Comparison of ENCODE assay signal across 8 cellular contexts in the genomic region with DNA sequence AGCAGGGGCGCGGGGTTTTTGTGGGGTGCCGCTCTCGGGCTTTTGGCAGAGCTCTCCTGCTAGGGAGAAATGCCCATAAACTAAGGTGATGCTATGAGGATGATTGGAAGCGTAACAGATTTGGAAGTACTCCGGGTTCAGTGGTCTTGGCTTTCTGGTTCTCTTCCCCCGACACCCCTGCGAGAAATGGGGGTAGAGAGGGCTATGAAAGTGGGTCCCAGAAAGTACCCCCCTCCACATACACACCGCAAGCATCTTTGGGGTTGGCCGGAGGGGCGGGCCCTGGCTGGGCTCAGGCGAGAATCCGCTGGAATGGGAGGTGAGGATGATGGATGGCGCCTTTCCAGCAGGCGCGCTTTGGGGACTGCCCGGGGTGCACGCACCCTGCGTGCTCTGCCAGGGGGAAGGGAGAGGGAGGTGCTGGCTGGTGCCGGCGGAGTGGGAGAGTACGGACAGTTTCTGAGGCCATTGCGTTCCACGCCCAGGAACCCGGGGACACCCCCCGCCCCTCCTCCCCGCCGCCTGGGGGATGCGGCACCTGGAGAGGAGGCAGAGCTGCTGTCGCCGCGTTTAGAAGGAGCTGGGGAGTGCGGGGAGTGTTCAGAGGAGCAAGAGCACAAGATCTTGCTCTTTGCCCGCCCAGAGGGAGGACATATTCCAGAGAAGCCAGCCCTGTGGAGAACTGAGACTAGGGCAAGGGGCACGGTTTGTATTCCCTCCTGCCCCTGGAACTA. TPM values are rescaled to one million over a fixed set of nuclear protein-coding genes. Genes with fewer than 3 reads are reported as not detected.
DNase-seq lines count a peak whose midpoint lies in the region; ATAC-seq, FAIRE-seq and TF ChIP-seq lines count a peak whose summit lies in the region.

No MANE protein-coding gene starts in this region.

- H3K36me3 ChIP-seq in astrocyte (ENCODE audit: insufficient read depth, low read length) = no peaks in the 10 kb centered on the region
- no peaks in the 10 kb centered on the region for H3K36me3 ChIP-seq in keratinocyte (ENCODE audit: control insufficient read depth in 2 of 2, extremely low read depth in 1 of 2, insufficient read depth in 2 of 2, low read length in 2 of 2)

- H3K27ac ChIP-seq in astrocyte (ENCODE audit: low read depth, low read length) = no peak overlapping the region
- H3K27ac ChIP-seq in keratinocyte (ENCODE audit: control insufficient read depth, insufficient read depth, low read length) = no peak overlapping the region
- peak overlapping the region in 3 of 21 experiments; percentile 41 to 84 (median 80) for H3K27ac ChIP-seq in skin epidermis

- no peaks in the 10 kb centered on the region for H3K9me1 ChIP-seq in keratinocyte (ENCODE audit: control insufficient read depth, extremely low read depth, insufficient read depth, low read length)

- POLR2A ChIA-PET in AG04449 (lab: Yijun Ruan, JAX) = no interaction called here

- TF ChIP-seq CTCF in AG04449 (IDR thresholded peaks at IDR 0.05; ENCODE audit: insufficient read depth, low read length, missing control alignments) (no peak), astrocyte (IDR thresholded peaks at IDR 0.05; ENCODE audit: insufficient read depth, low read depth, low read length) (no peak), keratinocyte (optimal IDR thresholded peaks at IDR 0.05 in 1 of 3, IDR thresholded peaks at IDR 0.05 in 1 of 3, conservative IDR thresholded peaks at IDR 0.05 in 1 of 3; ENCODE audit: extremely low read depth in 1 of 3, insufficient read depth in 2 of 3, low read length in 3 of 3) (no peak)

- H3K4me2 ChIP-seq in astrocyte (ENCODE audit: low read length) = peak overlapping the region; percentile 88
- peak overlapping the region; percentile 73 for H3K4me2 ChIP-seq in keratinocyte (ENCODE audit: control insufficient read depth, extremely low read depth, insufficient read depth, low read depth, low read length)

- H3K79me2 ChIP-seq in astrocyte (ENCODE audit: insufficient read depth, low read length) (peaks cover 40% of the 10 kb centered on the region), keratinocyte (ENCODE audit: control insufficient read depth, insufficient read depth, low read length) (no peaks in the 10 kb centered on the region)

- H3K4me1 Mint-ChIP-seq in astrocyte (ENCODE audit: low read depth, unreplicated experiment) = peaks cover 16% of the 10 kb centered on the region

- CTCF ChIA-PET in AG04449 (lab: Yijun Ruan, JAX) = no interaction called here

- dilution Hi-C loops in keratinocyte (cut with MboI; ENCODE audit: extremely low pct_ligation_motif_present, low sequenced_read_pairs) = loop anchor here (25.0 kb wide), 1 partner anchor 630 kb away; no protein-coding TSS in a partner anchor

- ATAC-seq in HG03095 (IDR thresholded peaks at IDR 0.05; ENCODE audit: unreplicated experiment) (no peak), GM21367 (IDR thresholded peaks at IDR 0.05; ENCODE audit: unreplicated experiment) (no peak), GM18868 (IDR thresholded peaks at IDR 0.05; ENCODE audit: unreplicated experiment) (no peak)

- H3K9me3 ChIP-seq in astrocyte (ENCODE audit: insufficient read depth, low read depth, low read length) (no peaks in the 10 kb centered on the region), keratinocyte (ENCODE audit: control insufficient read depth, low read depth, low read length) (no peaks in the 10 kb centered on the region)

- no peaks in the 10 kb centered on the region for H3K27me3 ChIP-seq in astrocyte (ENCODE audit: insufficient read depth, low read length)
- H3K27me3 ChIP-seq in keratinocyte (ENCODE audit: control insufficient read depth, extremely low read depth, insufficient read depth, low read length) = peaks cover 10% of the 10 kb centered on the region

- H3K4me3 ChIP-seq in AG04449 (ENCODE audit: low read depth, low read length) (peak overlapping the region; percentile 66), astrocyte (ENCODE audit: insufficient read depth, low read depth, low read length) (peak overlapping the region; percentile 93), keratinocyte (ENCODE audit: control insufficient read depth in 2 of 3, extremely low read depth in 1 of 3, insufficient read depth in 2 of 3, low read depth in 1 of 3, low read length in 3 of 3) (peak overlapping the region; percentile 64 to 83 (median 74)), skin epidermis (peak overlapping the region; percentile 52 to 78 (median 65))

- no peak overlapping the region for H3K27ac Mint-ChIP-seq in astrocyte (ENCODE audit: unreplicated experiment)

- no peaks in the 10 kb centered on the region for H3K9me3 Mint-ChIP-seq in astrocyte (ENCODE audit: unreplicated experiment)

- H4K20me1 ChIP-seq in astrocyte (ENCODE audit: insufficient read depth, low read length) (peaks cover 40% of the 10 kb centered on the region), keratinocyte (ENCODE audit: control insufficient read depth, extremely low read depth, insufficient read depth, low read length) (no peaks in the 10 kb centered on the region)

- H3K4me1 ChIP-seq in astrocyte (ENCODE audit: insufficient read depth, low read length) (peaks cover 10% of the 10 kb centered on the region), keratinocyte (ENCODE audit: control insufficient read depth, extremely low read depth, insufficient read depth, low read length) (peaks cover 17% of the 10 kb centered on the region)

- no peaks in the 10 kb centered on the region for H3K36me3 Mint-ChIP-seq in astrocyte (ENCODE audit: low read depth, unreplicated experiment)

- FAIRE-seq in astrocyte (lab: Jason Lieb, UNC) (no peak), keratinocyte (lab: Jason Lieb, UNC) (no peak)

- H2AFZ ChIP-seq in astrocyte (ENCODE audit: low read depth, low read length) (peak overlapping the region; percentile 76), keratinocyte (ENCODE audit: control insufficient read depth, low read length) (peak overlapping the region; percentile 64)

- peak overlapping the region; percentile 94 for H3K4me3 Mint-ChIP-seq in astrocyte (ENCODE audit: unreplicated experiment)

- peak overlapping the region; percentile 93 for H3K9ac ChIP-seq in astrocyte (ENCODE audit: low read length)
- H3K9ac ChIP-seq in keratinocyte (ENCODE audit: control insufficient read depth, extremely low read depth, insufficient read depth, low read length) = peak overlapping the region; percentile 65

- no peaks in the 10 kb centered on the region for H3K27me3 Mint-ChIP-seq in astrocyte (ENCODE audit: low read depth, unreplicated experiment)

- DNase-seq in AG04449 (ENCODE audit: low read depth, low spot score) = no peak
- peak; percentile 25 for DNase-seq in LoVo (ENCODE audit: low spot score)
- DNase-seq in astrocyte (ENCODE audit: low read depth) = no peak
- DNase-seq in keratinocyte (ENCODE audit: low read depth, low spot score) = no peak

RNA-seq across cellular contexts. Expression of a gene that starts 1.9 kb away (rescaled TPM):
- total RNA-seq in astrocyte = 11.5 and 13.1 TPM in 2 replicates
- polyA plus RNA-seq in keratinocyte = 1.5 to 2.4 TPM (median 1.9 TPM) in 3 replicates
- 0.91 TPM for polyA plus RNA-seq in keratinocyte (2011; ENCODE audit: low read depth)
- polyA plus RNA-seq in keratinocyte (2011; cell fraction: cytosol; rRNA removed) = 0.53 and 0.84 TPM in 2 replicates
- 4.2 and 4.7 TPM in 2 replicates for polyA plus RNA-seq in keratinocyte (2011; cell fraction: nucleus; rRNA removed)
- polyA plus RNA-seq in keratinocyte (2012; ENCODE audit: low replicate concordance) = 1.3 and 2.1 TPM in 2 replicates
- polyA minus RNA-seq in keratinocyte = 5.2 to 8.3 TPM (median 5.7 TPM) in 3 replicates
- polyA minus RNA-seq in keratinocyte (2011; cell fraction: cytosol; rRNA and poly(A)+ RNA removed) = 1.7 TPM
- 9.2 and 12.7 TPM in 2 replicates for polyA minus RNA-seq in keratinocyte (2011; cell fraction: nucleus; rRNA and poly(A)+ RNA removed)
